In genomic region chr20:59032023-59032712, GRCh38 we compare ENCODE assay signal across 1 cellular context.
A peak's percentile ranks its signal among the peaks of the same experiment; 100 is the strongest.
TF ChIP-seq lines count a peak whose summit lies in the region.

Gene ATP5F1E, minus strand, starts transcription at chr20:59032335. Its CDS starts 84 bp downstream, at chr20:59032251.

TF ChIP-seq in HepG2, 621 proteins besides CTCF, POLR2A, EP300 and RAD21 (continued from another document and continues in another):
- TF ChIP-seq ZNF83 (CRISPR knock-in tag; IDR thresholded peaks at IDR 0.05; ENCODE audit: borderline replicate concordance) (peak; percentile 78; the same call in 1 of the 2 replicates), TGIF2 (CRISPR knock-in tag; IDR thresholded peaks at IDR 0.05) (peak; percentile 47), PCBP2 (optimal IDR thresholded peaks at IDR 0.05; ENCODE audit: low read depth, low read length, poor library complexity, severe bottlenecking) (no peak), ZNF775 (CRISPR knock-in tag; IDR thresholded peaks at IDR 0.05; ENCODE audit: borderline replicate concordance) (0 out of 2 replicates have a peak, but pooled peaks have one; percentile 46), CHD2 (IDR thresholded peaks at IDR 0.05; ENCODE audit: low read depth, low read length) (no peak; the same call in 1 of the 2 replicates), SRSF4 (IDR thresholded peaks at IDR 0.05; ENCODE audit: low read depth, low read length, poor library complexity, severe bottlenecking) (no peak), RBAK (CRISPR knock-in tag; IDR thresholded peaks at IDR 0.05) (0 out of 2 replicates have a peak, but pooled peaks have one; percentile 12), MTF1 (CRISPR knock-in tag; IDR thresholded peaks at IDR 0.05) (peak; percentile 75; the same call in 1 of the 2 replicates), HDAC1 (CRISPR knock-in tag; IDR thresholded peaks at IDR 0.05) (peak; percentile 98), ZBTB43 (CRISPR knock-in tag; conservative IDR thresholded peaks at IDR 0.05) (peak; percentile 84), ZNF564 (CRISPR knock-in tag; IDR thresholded peaks at IDR 0.05) (peak; percentile 91), PTBP1 (IDR thresholded peaks at IDR 0.05; ENCODE audit: low read depth, low read length, poor library complexity, severe bottlenecking) (no peak), ZNF337 (CRISPR knock-in tag; IDR thresholded peaks at IDR 0.05; ENCODE audit: borderline replicate concordance, low read depth) (no peak; the same call in 1 of the 2 replicates), KDM5B (CRISPR knock-in tag; IDR thresholded peaks at IDR 0.05; ENCODE audit: borderline replicate concordance) (peak; percentile 99), ZNF75D (CRISPR knock-in tag; IDR thresholded peaks at IDR 0.05; ENCODE audit: borderline replicate concordance) (no peak), ZFP41 (CRISPR knock-in tag; IDR thresholded peaks at IDR 0.05; ENCODE audit: borderline replicate concordance) (peak; percentile 92; the same call in 1 of the 2 replicates), ZNF891 (CRISPR knock-in tag; IDR thresholded peaks at IDR 0.05) (peak; percentile 93; the same call in 1 of the 2 replicates), CENPBD1 (CRISPR knock-in tag; IDR thresholded peaks at IDR 0.05; ENCODE audit: borderline replicate concordance, low read depth) (no peak; the same call in 1 of the 2 replicates), ZNF33A (CRISPR knock-in tag; IDR thresholded peaks at IDR 0.05; ENCODE audit: borderline replicate concordance) (peak; percentile 93), ZNF770 (CRISPR knock-in tag; IDR thresholded peaks at IDR 0.05) (peak; percentile 59; the same call in 1 of the 2 replicates), SMAD1 (CRISPR knock-in tag; IDR thresholded peaks at IDR 0.05; ENCODE audit: borderline replicate concordance, low read depth) (peak; percentile 95; the same call in 1 of the 2 replicates), ZNF503 (CRISPR knock-in tag; IDR thresholded peaks at IDR 0.05) (peak; percentile 56), HES4 (CRISPR knock-in tag; IDR thresholded peaks at IDR 0.05; ENCODE audit: borderline replicate concordance) (peak; percentile 96), TP53 (CRISPR knock-in tag; conservative IDR thresholded peaks at IDR 0.05) (peak; percentile 15; the same call in 1 of the 2 replicates), ZBED4 (CRISPR knock-in tag; IDR thresholded peaks at IDR 0.05; ENCODE audit: borderline replicate concordance) (peak; percentile 87), ZNF460 (CRISPR knock-in tag; IDR thresholded peaks at IDR 0.05; ENCODE audit: borderline replicate concordance) (peak; percentile 11; the same call in 1 of the 2 replicates), ZNF484 (CRISPR knock-in tag; IDR thresholded peaks at IDR 0.05; ENCODE audit: borderline replicate concordance, low read depth) (no peak), POLR2G (IDR thresholded peaks at IDR 0.05; ENCODE audit: low read depth, low read length) (peak; percentile 99), GABPB1 (CRISPR knock-in tag; IDR thresholded peaks at IDR 0.05) (peak; percentile 97), ZNF737 (CRISPR knock-in tag; IDR thresholded peaks at IDR 0.05; ENCODE audit: borderline replicate concordance) (peak; percentile 98; the same call in 1 of the 2 replicates), ZMAT3 (CRISPR knock-in tag; conservative IDR thresholded peaks at IDR 0.05) (peak; percentile 98), ZNF7 (CRISPR knock-in tag; IDR thresholded peaks at IDR 0.05) (peak; percentile 30; the same call in 1 of the 2 replicates), PCBP1 (IDR thresholded peaks at IDR 0.05; ENCODE audit: borderline replicate concordance, low read depth, low read length) (0 out of 2 replicates have a peak, but pooled peaks have one; percentile 50), GRHL1 (CRISPR knock-in tag; conservative IDR thresholded peaks at IDR 0.05) (no peak), ZIK1 (CRISPR knock-in tag; IDR thresholded peaks at IDR 0.05; ENCODE audit: borderline replicate concordance, low read depth) (peak; percentile 92), CEBPB (IDR thresholded peaks at IDR 0.05; ENCODE audit: borderline replicate concordance, low read depth, low read length) (no peak), NR2C2 (CRISPR knock-in tag; IDR thresholded peaks at IDR 0.05; ENCODE audit: borderline replicate concordance) (peak; percentile 85), MXD1 (CRISPR knock-in tag; IDR thresholded peaks at IDR 0.05) (peak; percentile 97)
- TF ChIP-seq, protein P1, sequence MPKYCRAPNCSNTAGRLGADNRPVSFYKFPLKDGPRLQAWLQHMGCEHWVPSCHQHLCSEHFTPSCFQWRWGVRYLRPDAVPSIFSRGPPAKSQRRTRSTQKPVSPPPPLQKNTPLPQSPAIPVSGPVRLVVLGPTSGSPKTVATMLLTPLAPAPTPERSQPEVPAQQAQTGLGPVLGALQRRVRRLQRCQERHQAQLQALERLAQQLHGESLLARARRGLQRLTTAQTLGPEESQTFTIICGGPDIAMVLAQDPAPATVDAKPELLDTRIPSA (CRISPR knock-in tag; IDR thresholded peaks at IDR 0.05; ENCODE audit: borderline replicate concordance), result peak; percentile 62; the same call in 1 of the 2 replicates
- TF ChIP-seq, protein P2, sequence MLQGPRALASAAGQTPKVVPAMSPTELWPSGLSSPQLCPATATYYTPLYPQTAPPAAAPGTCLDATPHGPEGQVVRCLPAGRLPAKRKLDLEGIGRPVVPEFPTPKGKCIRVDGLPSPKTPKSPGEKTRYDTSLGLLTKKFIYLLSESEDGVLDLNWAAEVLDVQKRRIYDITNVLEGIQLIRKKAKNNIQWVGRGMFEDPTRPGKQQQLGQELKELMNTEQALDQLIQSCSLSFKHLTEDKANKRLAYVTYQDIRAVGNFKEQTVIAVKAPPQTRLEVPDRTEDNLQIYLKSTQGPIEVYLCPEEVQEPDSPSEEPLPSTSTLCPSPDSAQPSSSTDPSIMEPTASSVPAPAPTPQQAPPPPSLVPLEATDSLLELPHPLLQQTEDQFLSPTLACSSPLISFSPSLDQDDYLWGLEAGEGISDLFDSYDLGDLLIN (CRISPR knock-in tag; IDR thresholded peaks at IDR 0.05; ENCODE audit: borderline replicate concordance), result peak; percentile 87; the same call in 1 of the 2 replicates
- TF ChIP-seq, protein P3, sequence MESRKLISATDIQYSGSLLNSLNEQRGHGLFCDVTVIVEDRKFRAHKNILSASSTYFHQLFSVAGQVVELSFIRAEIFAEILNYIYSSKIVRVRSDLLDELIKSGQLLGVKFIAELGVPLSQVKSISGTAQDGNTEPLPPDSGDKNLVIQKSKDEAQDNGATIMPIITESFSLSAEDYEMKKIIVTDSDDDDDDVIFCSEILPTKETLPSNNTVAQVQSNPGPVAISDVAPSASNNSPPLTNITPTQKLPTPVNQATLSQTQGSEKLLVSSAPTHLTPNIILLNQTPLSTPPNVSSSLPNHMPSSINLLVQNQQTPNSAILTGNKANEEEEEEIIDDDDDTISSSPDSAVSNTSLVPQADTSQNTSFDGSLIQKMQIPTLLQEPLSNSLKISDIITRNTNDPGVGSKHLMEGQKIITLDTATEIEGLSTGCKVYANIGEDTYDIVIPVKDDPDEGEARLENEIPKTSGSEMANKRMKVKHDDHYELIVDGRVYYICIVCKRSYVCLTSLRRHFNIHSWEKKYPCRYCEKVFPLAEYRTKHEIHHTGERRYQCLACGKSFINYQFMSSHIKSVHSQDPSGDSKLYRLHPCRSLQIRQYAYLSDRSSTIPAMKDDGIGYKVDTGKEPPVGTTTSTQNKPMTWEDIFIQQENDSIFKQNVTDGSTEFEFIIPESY (CRISPR knock-in tag; IDR thresholded peaks at IDR 0.05), result peak; percentile 6; the same call in 1 of the 2 replicates
- TF ChIP-seq, protein P4, sequence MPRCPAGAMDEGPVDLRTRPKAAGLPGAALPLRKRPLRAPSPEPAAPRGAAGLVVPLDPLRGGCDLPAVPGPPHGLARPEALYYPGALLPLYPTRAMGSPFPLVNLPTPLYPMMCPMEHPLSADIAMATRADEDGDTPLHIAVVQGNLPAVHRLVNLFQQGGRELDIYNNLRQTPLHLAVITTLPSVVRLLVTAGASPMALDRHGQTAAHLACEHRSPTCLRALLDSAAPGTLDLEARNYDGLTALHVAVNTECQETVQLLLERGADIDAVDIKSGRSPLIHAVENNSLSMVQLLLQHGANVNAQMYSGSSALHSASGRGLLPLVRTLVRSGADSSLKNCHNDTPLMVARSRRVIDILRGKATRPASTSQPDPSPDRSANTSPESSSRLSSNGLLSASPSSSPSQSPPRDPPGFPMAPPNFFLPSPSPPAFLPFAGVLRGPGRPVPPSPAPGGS (CRISPR knock-in tag; IDR thresholded peaks at IDR 0.05), result peak; percentile 84
